Comparison of ENCODE assay signal across 8 cellular contexts in the genomic region with DNA sequence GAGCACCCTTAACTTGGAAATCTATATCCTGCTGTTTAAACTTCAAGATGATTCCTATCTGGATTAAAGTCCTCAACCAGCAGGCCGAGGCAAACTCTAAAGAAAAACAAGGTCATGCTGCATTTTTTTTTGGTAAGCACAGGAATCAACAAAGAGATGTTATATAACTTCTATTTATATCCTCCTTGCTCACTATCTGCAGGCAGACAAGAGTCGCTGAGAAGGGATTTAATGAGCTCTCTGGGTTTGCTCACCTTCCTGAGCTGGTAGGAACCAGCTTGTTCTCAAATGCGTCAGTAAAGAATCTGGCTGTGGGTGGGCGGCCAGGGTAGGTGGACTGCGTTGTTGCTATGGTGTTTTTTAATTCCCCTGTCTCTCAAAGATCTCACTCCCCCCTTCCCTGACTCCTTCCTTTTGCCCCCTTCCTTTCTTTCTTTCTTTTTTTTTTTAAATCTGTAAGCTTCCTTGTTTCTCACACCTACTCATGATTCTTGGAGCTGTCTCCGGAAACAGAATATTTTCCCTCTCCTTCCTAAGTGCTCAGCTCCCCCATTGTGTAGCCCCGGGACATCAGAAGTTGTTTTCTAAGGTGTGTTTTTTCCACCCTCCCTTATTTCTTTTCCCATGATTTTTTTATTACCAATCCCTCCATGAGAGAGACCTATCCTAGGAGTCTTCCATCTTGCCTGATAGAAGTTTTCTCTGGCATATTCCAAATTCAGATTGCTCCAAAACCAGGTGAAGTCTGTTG.
DNase-seq lines count a peak whose midpoint lies in the region; ATAC-seq, FAIRE-seq and TF ChIP-seq lines count a peak whose summit lies in the region.

No MANE protein-coding gene starts in this region.

- H3K9ac ChIP-seq in keratinocyte (ENCODE audit: control insufficient read depth, extremely low read depth, insufficient read depth, low read length) = peak overlapping the region; percentile 45

- H3K9me3 ChIP-seq in keratinocyte (ENCODE audit: control insufficient read depth, low read depth, low read length) = no peaks in the 10 kb centered on the region
- no peaks in the 10 kb centered on the region for H3K9me3 ChIP-seq in small intestine (ENCODE audit: control insufficient read depth, low read depth)

- 46 to 53% (median 46%) methylated on average over 7 of the region's 7 CpGs for WGBS in small intestine, 3 donors

- H3K36me3 ChIP-seq in keratinocyte (ENCODE audit: control insufficient read depth in 2 of 2, extremely low read depth in 1 of 2, insufficient read depth in 2 of 2, low read length in 2 of 2) (no peaks in the 10 kb centered on the region), small intestine (ENCODE audit: control insufficient read depth in 2 of 2, insufficient read depth in 2 of 2, low read length in 2 of 2) (no peaks in the 10 kb centered on the region)

- peaks cover 3% of the 10 kb centered on the region for H3K27me3 ChIP-seq in keratinocyte (ENCODE audit: control insufficient read depth, extremely low read depth, insufficient read depth, low read length)
- no peaks in the 10 kb centered on the region for H3K27me3 ChIP-seq in small intestine (ENCODE audit: control insufficient read depth in 2 of 2, insufficient read depth in 2 of 2, low read length in 2 of 2)

- peak overlapping the region; percentile 9 for H2AFZ ChIP-seq in keratinocyte (ENCODE audit: control insufficient read depth, low read length)

- dilution Hi-C loops in keratinocyte (cut with MboI; ENCODE audit: extremely low pct_ligation_motif_present, low sequenced_read_pairs) = no loop called here

- H3K27ac ChIP-seq in angular gyrus (ENCODE audit: low read depth, low read length) (peak overlapping the region; percentile 83), keratinocyte (ENCODE audit: control insufficient read depth, insufficient read depth, low read length) (peak overlapping the region; percentile 45), small intestine (ENCODE audit: low read depth in 1 of 2, low read length in 1 of 2) (peak overlapping the region; percentile 5 to 89)

- H3K79me2 ChIP-seq in keratinocyte (ENCODE audit: control insufficient read depth, insufficient read depth, low read length) = no peaks in the 10 kb centered on the region

- ATAC-seq in GM18861 (IDR thresholded peaks at IDR 0.05; ENCODE audit: unreplicated experiment) (no peak), GM19455 (IDR thresholded peaks at IDR 0.05; ENCODE audit: unreplicated experiment) (no peak)

- FAIRE-seq in keratinocyte (lab: Jason Lieb, UNC) = no peak
- no peak for FAIRE-seq in small intestine (lab: Jason Lieb, UNC)

- TF ChIP-seq CTCF in keratinocyte (optimal IDR thresholded peaks at IDR 0.05 in 1 of 3, IDR thresholded peaks at IDR 0.05 in 1 of 3, conservative IDR thresholded peaks at IDR 0.05 in 1 of 3; ENCODE audit: extremely low read depth in 1 of 3, insufficient read depth in 2 of 3, low read length in 3 of 3) = no peak

- H4K20me1 ChIP-seq in keratinocyte (ENCODE audit: control insufficient read depth, extremely low read depth, insufficient read depth, low read length) = no peaks in the 10 kb centered on the region

- H3K4me3 ChIP-seq in keratinocyte (ENCODE audit: control insufficient read depth in 2 of 3, extremely low read depth in 1 of 3, insufficient read depth in 2 of 3, low read depth in 1 of 3, low read length in 3 of 3) = peak overlapping the region in 1 of 3 experiments; percentile 4
- H3K4me3 ChIP-seq in small intestine (ENCODE audit: low read depth in 1 of 2, low read length in 2 of 2) = no peak overlapping the region

- DNase-seq in KBM-7 (peak; percentile 49), keratinocyte (ENCODE audit: low read depth, low spot score) (no peak), small intestine (no peak), ureter (ENCODE audit: low spot score) (no peak), NCI-H526 (lab: John Stamatoyannopoulos, UW) (no peak)

- in situ Hi-C loops in KBM-7 (cut with MboI; ENCODE audit: low pct_unique_long_range_greater_than_20kb, low sequenced_read_pairs) = no loop called here

- H3K4me2 ChIP-seq in keratinocyte (ENCODE audit: control insufficient read depth, extremely low read depth, insufficient read depth, low read depth, low read length) = peak overlapping the region; percentile 53

- H3K4me1 ChIP-seq in keratinocyte (ENCODE audit: control insufficient read depth, extremely low read depth, insufficient read depth, low read length) (peaks cover 23% of the 10 kb centered on the region), small intestine (ENCODE audit: control insufficient read depth in 2 of 2, insufficient read depth in 1 of 2, low read depth in 1 of 2, low read length in 1 of 2) (peaks cover 0 to 18% of the 10 kb centered on the region in 2 donors)

- H3K9me1 ChIP-seq in keratinocyte (ENCODE audit: control insufficient read depth, extremely low read depth, insufficient read depth, low read length) = no peaks in the 10 kb centered on the region
